In genomic region chr7:149053885-149054284, GRCh38 we compare ENCODE assay signal across 8 cellular contexts.
"Had no signal": no experiment of that assay in that cellular context is flagged by ENCODE, and none has a peak within 500 bp of the region (broad histone marks: within the 10 kb centered on the region; RNA-seq: fewer than 3 reads in every experiment).

No MANE protein-coding gene starts in this region.

- H3K4me3 ChIP-seq: GM12878 had no signal

- FAIRE-seq: G401.6, GM12878, GM12891, GM12892, GM18507, GM19239 had no signal

- DNase-seq: GDM1, GF-D8 had no signal

- ATAC-seq: GM12878 had no signal
